In the genomic region with DNA sequence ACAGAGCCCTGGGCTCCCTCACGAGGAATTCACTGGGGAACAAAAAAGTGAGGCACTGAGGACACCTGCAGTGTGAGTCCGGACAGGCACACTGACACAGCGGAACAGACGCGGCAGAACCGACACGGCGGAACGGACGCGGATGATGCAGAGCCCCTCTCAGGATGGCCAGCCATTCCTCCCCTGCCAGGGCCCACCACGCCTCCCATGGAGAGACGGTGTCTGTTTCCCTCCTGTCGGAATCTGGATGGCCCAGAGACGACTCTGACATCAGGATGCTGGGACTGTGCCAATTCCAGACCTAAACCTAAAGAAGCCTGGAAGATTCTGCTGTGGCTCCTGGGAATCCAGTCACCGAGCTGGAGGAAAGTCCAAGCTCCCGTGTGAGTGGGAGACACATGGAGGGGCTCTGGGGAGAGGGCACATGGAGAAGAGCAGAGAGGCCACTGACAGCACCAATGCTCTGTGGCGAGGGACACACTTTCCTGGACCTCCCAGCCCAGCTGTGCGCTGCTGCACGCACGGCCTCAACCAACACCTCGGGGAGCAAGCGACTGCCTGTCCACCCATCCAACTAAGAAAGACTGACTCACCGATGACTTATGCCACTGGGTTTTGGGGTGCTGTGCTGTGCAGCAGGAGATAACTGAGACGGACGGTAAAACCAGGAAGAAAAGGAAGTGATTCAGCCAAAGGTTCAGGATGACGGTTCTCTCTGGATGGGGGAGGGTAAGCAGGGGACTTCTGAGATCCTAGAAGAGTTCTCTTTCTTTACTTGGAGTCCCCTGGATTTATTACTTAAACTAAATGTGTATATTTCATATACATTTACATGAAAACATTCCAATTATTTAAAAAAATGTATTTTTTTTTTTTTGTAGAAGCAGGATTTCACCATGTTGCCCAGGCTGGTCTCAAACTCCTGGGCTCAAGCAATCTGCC, we compare ENCODE assay signal across 8 cellular contexts. TPM values are rescaled to one million over a fixed set of nuclear protein-coding genes. Genes with fewer than 3 reads are reported as not detected.
DNase-seq lines count a peak whose midpoint lies in the region; ATAC-seq and TF ChIP-seq lines count a peak whose summit lies in the region.

No MANE protein-coding gene starts in this region.

- H3K36me3 Mint-ChIP-seq in T-helper 2 cell treated with Interferon-gamma antibody and Interleukin-4, amounts not matched to agents 5 μg/mL and 100 μg/mL, for 36 hours (ENCODE audit: low read depth) = peaks cover 25% of the 10 kb centered on the region
- H3K36me3 Mint-ChIP-seq in T-helper 17 cell (ENCODE audit: low read depth) = peaks cover 10% of the 10 kb centered on the region
- peaks cover 70% of the 10 kb centered on the region for H3K36me3 Mint-ChIP-seq in stimulated activated naive CD8-positive, alpha-beta T cell treated with anti-CD3 and anti-CD28 coated beads, Interleukin-15, Interleukin-2, amounts not matched to agents 100 ng/mL and 50 ng/mL, for 24 hours (ENCODE audit: low read depth)

- H3K79me2 ChIP-seq in fibroblast of lung (ENCODE audit: control insufficient read depth, insufficient read depth, low read length) = peaks cover 65% of the 10 kb centered on the region

- H3K27me3 ChIP-seq in fibroblast of lung (ENCODE audit: control insufficient read depth, insufficient read depth, low read length) = no peaks in the 10 kb centered on the region
- H3K27me3 ChIP-seq in transverse colon = no peaks in the 10 kb centered on the region

- H3K9me3 ChIP-seq in T-helper 17 cell (ENCODE audit: control insufficient read depth, low read length, poor library complexity, severe bottlenecking) (no peaks in the 10 kb centered on the region), fibroblast of lung (ENCODE audit: control insufficient read depth, insufficient read depth, low read depth, low read length) (no peaks in the 10 kb centered on the region), transverse colon (no peaks in the 10 kb centered on the region)

- H3K27ac ChIP-seq in fibroblast of lung (ENCODE audit: insufficient read depth, low read length) = peak overlapping the region; percentile 99
- H3K27ac ChIP-seq in transverse colon = peak overlapping the region in 1 of 4 donors; percentile 31

- H3K36me3 ChIP-seq in fibroblast of lung (ENCODE audit: control insufficient read depth, insufficient read depth, low read length) (peaks cover 3% of the 10 kb centered on the region), transverse colon (no peaks in the 10 kb centered on the region)

- H3K4me1 Mint-ChIP-seq in T-helper 2 cell treated with Interferon-gamma antibody and Interleukin-4, amounts not matched to agents 5 μg/mL and 100 μg/mL, for 36 hours (ENCODE audit: low read depth) = peaks cover 59% of the 10 kb centered on the region
- H3K4me1 Mint-ChIP-seq in T-helper 17 cell = peaks cover 83% of the 10 kb centered on the region
- peaks cover 98% of the 10 kb centered on the region for H3K4me1 Mint-ChIP-seq in stimulated activated naive CD8-positive, alpha-beta T cell treated with anti-CD3 and anti-CD28 coated beads, Interleukin-15, Interleukin-2, amounts not matched to agents 100 ng/mL and 50 ng/mL, for 24 hours (ENCODE audit: low read depth)

- in situ Hi-C loops in transverse colon (cut with MboI; ENCODE audit: low pct_ligation_motif_present in 1 of 4, low pct_unique_long_range_greater_than_20kb in 1 of 4, low sequenced_read_pairs in 3 of 4) = no loop called here

- DNase-seq in T-helper 2 cell treated with Interferon-gamma antibody and Interleukin-4, amounts not matched to agents 5 μg/mL and 100 μg/mL, for 36 hours (ENCODE audit: low spot score) = peak; percentile 78
- DNase-seq in T-helper 2 cell = no peak
- no peak for DNase-seq in T-helper 17 cell
- DNase-seq in fibroblast of lung (ENCODE audit: low read depth in 2 of 2) = peak; percentile 87 to 98
- DNase-seq in transverse colon = no peak

- no peaks in the 10 kb centered on the region for H4K20me1 ChIP-seq in fibroblast of lung (ENCODE audit: control insufficient read depth, extremely low read depth, insufficient read depth, low read length)

- H3K4me3 ChIP-seq in fibroblast of lung (replicated peaks in 1 of 4; ENCODE audit: control extremely low read depth in 1 of 4, insufficient read depth in 1 of 4, low read depth in 3 of 4, low read length in 4 of 4) (no peak overlapping the region), transverse colon (no peak overlapping the region)

- peaks cover 64% of the 10 kb centered on the region for H3K4me1 ChIP-seq in fibroblast of lung (ENCODE audit: control insufficient read depth, extremely low read depth, insufficient read depth, low read length)
- peaks cover 25 to 60% (median 36%) of the 10 kb centered on the region in 4 donors for H3K4me1 ChIP-seq in transverse colon

- no peaks in the 10 kb centered on the region for H3K9me3 Mint-ChIP-seq in T-helper 2 cell treated with Interferon-gamma antibody and Interleukin-4, amounts not matched to agents 5 μg/mL and 100 μg/mL, for 36 hours
- H3K9me3 Mint-ChIP-seq in stimulated activated naive CD8-positive, alpha-beta T cell treated with anti-CD3 and anti-CD28 coated beads, Interleukin-15, Interleukin-2, amounts not matched to agents 100 ng/mL and 50 ng/mL, for 24 hours = no peaks in the 10 kb centered on the region

- H3K9ac ChIP-seq in fibroblast of lung (ENCODE audit: insufficient read depth, low read length) = peak overlapping the region; percentile 45

- ATAC-seq in T-helper 17 cell (no peak), GM21423 (IDR thresholded peaks at IDR 0.05; ENCODE audit: unreplicated experiment) (no peak), GM21576 (IDR thresholded peaks at IDR 0.05; ENCODE audit: unreplicated experiment) (no peak)

- no peak for TF ChIP-seq POLR2A in transverse colon (IDR thresholded peaks at IDR 0.05)

- WGBS in transverse colon (ENCODE audit: low coverage in 1 of 2), 2 donors = 47 to 85% methylated on average over 3 to 27 of the region's 27 CpGs

- TF ChIP-seq CTCF in fibroblast of lung (conservative IDR thresholded peaks at IDR 0.05 in 1 of 2, IDR thresholded peaks at IDR 0.05 in 1 of 2; ENCODE audit: low read depth in 1 of 2, low read length in 2 of 2) = no peak
- TF ChIP-seq CTCF in transverse colon (IDR thresholded peaks at IDR 0.05) = no peak

- H3K4me3 Mint-ChIP-seq in T-helper 2 cell treated with Interferon-gamma antibody and Interleukin-4, amounts not matched to agents 5 μg/mL and 100 μg/mL, for 36 hours = peak overlapping the region; percentile 31
- H3K4me3 Mint-ChIP-seq in T-helper 17 cell = no peak overlapping the region
- peak overlapping the region; percentile 76 for H3K4me3 Mint-ChIP-seq in stimulated activated naive CD8-positive, alpha-beta T cell treated with anti-CD3 and anti-CD28 coated beads, Interleukin-15, Interleukin-2, amounts not matched to agents 100 ng/mL and 50 ng/mL, for 24 hours

- H2AFZ ChIP-seq in fibroblast of lung (ENCODE audit: low read length) = no peak overlapping the region

- TF ChIP-seq EP300 in transverse colon (IDR thresholded peaks at IDR 0.05; ENCODE audit: low read depth) = no peak

- peak overlapping the region; percentile 34 for H3K4me2 ChIP-seq in fibroblast of lung (ENCODE audit: extremely low read depth, insufficient read depth, low read length)

- no peaks in the 10 kb centered on the region for H3K27me3 Mint-ChIP-seq in T-helper 2 cell treated with Interferon-gamma antibody and Interleukin-4, amounts not matched to agents 5 μg/mL and 100 μg/mL, for 36 hours (ENCODE audit: low read depth)
- no peaks in the 10 kb centered on the region for H3K27me3 Mint-ChIP-seq in T-helper 17 cell
- no peaks in the 10 kb centered on the region for H3K27me3 Mint-ChIP-seq in stimulated activated naive CD8-positive, alpha-beta T cell treated with anti-CD3 and anti-CD28 coated beads, Interleukin-15, Interleukin-2, amounts not matched to agents 100 ng/mL and 50 ng/mL, for 24 hours

- H3K27ac Mint-ChIP-seq in T-helper 2 cell treated with Interferon-gamma antibody and Interleukin-4, amounts not matched to agents 5 μg/mL and 100 μg/mL, for 36 hours = peak overlapping the region; percentile 43
- peak overlapping the region; percentile 99 for H3K27ac Mint-ChIP-seq in T-helper 17 cell
- peak overlapping the region; percentile 99 for H3K27ac Mint-ChIP-seq in stimulated activated naive CD8-positive, alpha-beta T cell treated with anti-CD3 and anti-CD28 coated beads, Interleukin-15, Interleukin-2, amounts not matched to agents 100 ng/mL and 50 ng/mL, for 24 hours

- intact Hi-C loops in transverse colon (cut with DNase I; ENCODE audit: low total_unique reads) = no loop called here

RNA-seq across cellular contexts. Expression of a gene that starts 23.3 kb away (rescaled TPM):
- total RNA-seq in T-helper 17 cell (10 to 100 TPM; 71.7 to 99.0 TPM), fibroblast of lung (46.0 and 54.3 TPM in 2 replicates), transverse colon (100 to 1,000 TPM in 1 of 4 donors, 10 to 100 TPM in 3; 33.3 to 113 (median 50.5) TPM)
- 12.6 and 20.4 TPM in 2 replicates for polyA plus RNA-seq in fibroblast of lung
- polyA plus RNA-seq in fibroblast of lung (2012) = 15.0 and 24.3 TPM in 2 replicates
- 34.1 and 76.0 TPM in 2 replicates for polyA minus RNA-seq in fibroblast of lung (ENCODE audit: low replicate concordance)

RNA-seq across cellular contexts. Expression of a gene that starts 51.4 kb away (rescaled TPM):
- total RNA-seq in T-helper 17 cell (not detected), fibroblast of lung (not detected in 2 replicates), transverse colon (not detected)
- not detected in 2 replicates for polyA plus RNA-seq in fibroblast of lung
- not detected in 2 replicates for polyA plus RNA-seq in fibroblast of lung (2012)
- polyA minus RNA-seq in fibroblast of lung (ENCODE audit: low replicate concordance) = not detected in 2 replicates

Comparison
In these comparisons a context has a peak if more than half of its experiments do, and no peak if none do; other contexts are left out.
1. DNase-seq: peak in T-helper 2 cell treated with Interferon-gamma antibody and Interleukin-4, amounts not matched to agents 5 μg/mL and 100 μg/mL, for 36 hours (single experiment) and fibroblast of lung (2 of 2); none in T-helper 2 cell (0 of 5), T-helper 17 cell (0 of 3) and transverse colon (single experiment).
2. H3K27ac Mint-ChIP-seq: peak in every context shown above with its lines; median percentile 99 in T-helper 17 cell; 99 in stimulated activated naive CD8-positive, alpha-beta T cell treated with anti-CD3 and anti-CD28 coated beads, Interleukin-15, Interleukin-2, amounts not matched to agents 100 ng/mL and 50 ng/mL, for 24 hours; 43 in T-helper 2 cell treated with Interferon-gamma antibody and Interleukin-4, amounts not matched to agents 5 μg/mL and 100 μg/mL, for 36 hours.